ENCODE assay signal across 10 cellular contexts in genomic region chr20:62376112-62377063, GRCh38. TPM values are rescaled to one million over a fixed set of nuclear protein-coding genes. Genes with fewer than 3 reads are reported as not detected.
DNase-seq lines count a peak whose midpoint lies in the region; ATAC-seq and TF ChIP-seq lines count a peak whose summit lies in the region.
"Had no signal": no experiment of that assay in that cellular context is flagged by ENCODE, and none has a peak within 500 bp of the region (broad histone marks: within the 10 kb centered on the region; RNA-seq: fewer than 3 reads in every experiment).

No MANE protein-coding gene starts in this region.

- H3K4me1 ChIP-seq in HEK293 (ENCODE audit: control insufficient read depth, insufficient read depth, low read length): no peaks in the 10 kb centered on the region; the same call in 1 of the 2 replicates
- H3K4me1 ChIP-seq in body of pancreas: peaks cover 48% of the 10 kb centered on the region
- peaks cover 22% of the 10 kb centered on the region for H3K4me1 ChIP-seq in iPS-18a (ENCODE audit: control insufficient read depth, low read depth, low read length)
- H3K4me1 ChIP-seq in sigmoid colon: peaks cover 0 to 71% (median 66%) of the 10 kb centered on the region in 4 donors

- no peak overlapping the region for H3K4me3 ChIP-seq in HEK293 (ENCODE audit: low read depth, low read length)
- H3K4me3 ChIP-seq in body of pancreas: no peak overlapping the region
- no peak overlapping the region for H3K4me3 ChIP-seq in iPS-18a (ENCODE audit: low read length)
- no peak overlapping the region for H3K4me3 ChIP-seq in sigmoid colon

- H3K9ac ChIP-seq in iPS-18a (ENCODE audit: low read length): no peak overlapping the region

- no peaks in the 10 kb centered on the region for H3K27me3 ChIP-seq in body of pancreas
- no peaks in the 10 kb centered on the region for H3K27me3 ChIP-seq in iPS-18a (ENCODE audit: control insufficient read depth, insufficient read depth, low read length)
- no peaks in the 10 kb centered on the region for H3K27me3 ChIP-seq in sigmoid colon

- WGBS in body of pancreas, 2 donors: 46% methylated on average over 8 to 26 of the region's 26 CpGs
- 50 to 70% methylated on average over 26 of the region's 26 CpGs for WGBS in sigmoid colon, 2 donors

- H3K9me3 Mint-ChIP-seq in activated T-cell treated with anti-CD3 and anti-CD28 coated beads, Interleukin-2, amount 50 U/mL, for 72 hours: no peaks in the 10 kb centered on the region
- H3K9me3 Mint-ChIP-seq: activated CD8-positive, alpha-beta T cell treated with anti-CD3 and anti-CD28 coated beads for 36 hours had no signal

- H3K36me3 Mint-ChIP-seq in T-helper 17 cell (ENCODE audit: low read depth): peaks cover 4% of the 10 kb centered on the region
- H3K36me3 Mint-ChIP-seq in activated T-cell treated with anti-CD3 and anti-CD28 coated beads, Interleukin-2, amount 50 U/mL, for 72 hours (ENCODE audit: insufficient read depth in 2 of 2): no peaks in the 10 kb centered on the region

- peak in 2 of 3 donors; percentile 45 to 57 for TF ChIP-seq POLR2A in body of pancreas (IDR thresholded peaks at IDR 0.05)
- no peak for TF ChIP-seq POLR2A in sigmoid colon (IDR thresholded peaks at IDR 0.05)

- peaks cover 5% of the 10 kb centered on the region for H3K4me1 Mint-ChIP-seq in T-helper 17 cell
- H3K4me1 Mint-ChIP-seq in activated T-cell treated with anti-CD3 and anti-CD28 coated beads, Interleukin-2, amount 50 U/mL, for 72 hours (ENCODE audit: low read depth): no peaks in the 10 kb centered on the region

- no peak overlapping the region for H3K4me3 Mint-ChIP-seq in T-helper 17 cell
- no peak overlapping the region for H3K4me3 Mint-ChIP-seq in activated T-cell treated with anti-CD3 and anti-CD28 coated beads, Interleukin-2, amount 50 U/mL, for 72 hours
- H3K4me3 Mint-ChIP-seq: activated CD8-positive, alpha-beta T cell treated with anti-CD3 and anti-CD28 coated beads for 36 hours had no signal

- no peak overlapping the region for H3K27ac ChIP-seq in HEK293 (ENCODE audit: extremely low read depth, low read depth, low read length)
- peak overlapping the region; percentile 45 to 82 (median 66) for H3K27ac ChIP-seq in body of pancreas
- H3K27ac ChIP-seq in iPS-18a (ENCODE audit: low read length): peak overlapping the region; percentile 35
- peak overlapping the region; percentile 81 to 99 (median 86) for H3K27ac ChIP-seq in sigmoid colon

- DNase-seq in body of pancreas (peak; percentile 59 to 78 (median 69)), sigmoid colon (peak; percentile 87), T-helper 17 cell (no peak), DMS153 treated with DMSO at 0.1 percent for 48 hours (lab: John Stamatoyannopoulos, UW; ENCODE audit: unreplicated experiment) (no peak)
- no peak for DNase-seq in activated T-cell treated with anti-CD3 and anti-CD28 coated beads, Interleukin-2, amount 50 U/mL, for 72 hours
- DNase-seq: activated CD8-positive, alpha-beta T cell treated with anti-CD3 and anti-CD28 coated beads for 36 hours; NCI-H187 treated with DMSO at 0.1 percent for 48 hours had no signal

- H3K9me3 ChIP-seq in HEK293 (ENCODE audit: control insufficient read depth, insufficient read depth, low read depth, low read length) (no peaks in the 10 kb centered on the region), body of pancreas (no peaks in the 10 kb centered on the region), iPS-18a (ENCODE audit: control insufficient read depth, low read depth, low read length) (no peaks in the 10 kb centered on the region), sigmoid colon (no peaks in the 10 kb centered on the region), T-helper 17 cell (ENCODE audit: control insufficient read depth, low read length, poor library complexity, severe bottlenecking) (no peaks in the 10 kb centered on the region)

- TF ChIP-seq CTCF in HEK293 (tag by site-specific recombination; IDR thresholded peaks at IDR 0.05): peak; percentile 74
- TF ChIP-seq CTCF in body of pancreas (IDR thresholded peaks at IDR 0.05): peak in 4 of 7 experiments; percentile 59 to 73 (median 68)
- TF ChIP-seq CTCF in sigmoid colon (IDR thresholded peaks at IDR 0.05): peak; percentile 63 to 77 (median 71)

- TF ChIP-seq EP300 in sigmoid colon (IDR thresholded peaks at IDR 0.05): peak in 1 of 4 donors; percentile 10

- CTCF ChIA-PET in HEK293 (lab: Yijun Ruan, JAX): interaction anchor here (0.6 to 0.9 kb wide), 2 partner anchors 9 to 11 kb away, joined by 3 read pairs; partner anchors contain the start of gene LAMA5

- H3K36me3 ChIP-seq in HEK293 (ENCODE audit: control insufficient read depth in 2 of 2, insufficient read depth in 1 of 2, low read length in 2 of 2): no peaks in the 10 kb centered on the region
- no peaks in the 10 kb centered on the region for H3K36me3 ChIP-seq in body of pancreas (replicated peaks in 1 of 2; ENCODE audit: insufficient read depth in 1 of 2, low read depth in 2 of 2)
- no peaks in the 10 kb centered on the region for H3K36me3 ChIP-seq in iPS-18a (ENCODE audit: control insufficient read depth, low read depth, low read length)
- no peaks in the 10 kb centered on the region for H3K36me3 ChIP-seq in sigmoid colon

- intact Hi-C loops in body of pancreas (cut with DNase I): no loop called here
- intact Hi-C loops in sigmoid colon (cut with DNase I): loop anchor here (1.0 to 5.0 kb wide), 3 partner anchors 24 to 74 kb away; partner anchors contain the start of gene ADRM1

- ATAC-seq in body of pancreas (peak; percentile 83), T-helper 17 cell (no peak), GM21390 (IDR thresholded peaks at IDR 0.05; ENCODE audit: unreplicated experiment) (no peak)
- ATAC-seq in activated T-cell treated with anti-CD3 and anti-CD28 coated beads, Interleukin-2, amount 50 U/mL, for 72 hours (replicated peaks in 1 of 2): no peak
- ATAC-seq: activated CD8-positive, alpha-beta T cell treated with anti-CD3 and anti-CD28 coated beads for 36 hours had no signal

- no peak overlapping the region for H3K27ac Mint-ChIP-seq in T-helper 17 cell
- no peak overlapping the region for H3K27ac Mint-ChIP-seq in activated T-cell treated with anti-CD3 and anti-CD28 coated beads, Interleukin-2, amount 50 U/mL, for 72 hours
- H3K27ac Mint-ChIP-seq: activated CD8-positive, alpha-beta T cell treated with anti-CD3 and anti-CD28 coated beads for 36 hours had no signal

- H3K27me3 Mint-ChIP-seq in T-helper 17 cell: peaks cover 15% of the 10 kb centered on the region
- H3K27me3 Mint-ChIP-seq in activated T-cell treated with anti-CD3 and anti-CD28 coated beads, Interleukin-2, amount 50 U/mL, for 72 hours (ENCODE audit: low read depth): no peaks in the 10 kb centered on the region

- POLR2A ChIA-PET in HEK293 (lab: Yijun Ruan, JAX): interaction anchor here (0.6 to 0.8 kb wide), 2 partner anchors 70 to 492 kb away, joined by 3 to 5 read pairs; no protein-coding TSS in a partner anchor

TF ChIP-seq in HEK293, 187 proteins besides CTCF, POLR2A, EP300 and RAD21 (continues in another document):
- TF ChIP-seq ZNF292 (tag by site-specific recombination; IDR thresholded peaks at IDR 0.05; ENCODE audit: borderline replicate concordance, low read depth) (no peak), MZF1 (tag by site-specific recombination; IDR thresholded peaks at IDR 0.05; ENCODE audit: borderline replicate concordance) (no peak), REPIN1 (tag by site-specific recombination; IDR thresholded peaks at IDR 0.05; ENCODE audit: low read depth) (no peak), ZNF140 (tag by site-specific recombination; IDR thresholded peaks at IDR 0.05) (peak; percentile 43; the same call in 1 of the 2 replicates), ZNF837 (tag by site-specific recombination; IDR thresholded peaks at IDR 0.05) (no peak), ZNF624 (tag by site-specific recombination; IDR thresholded peaks at IDR 0.05) (no peak), ZNF670 (tag by site-specific recombination; IDR thresholded peaks at IDR 0.05; ENCODE audit: low read depth) (no peak)
- TF ChIP-seq, protein P1, sequence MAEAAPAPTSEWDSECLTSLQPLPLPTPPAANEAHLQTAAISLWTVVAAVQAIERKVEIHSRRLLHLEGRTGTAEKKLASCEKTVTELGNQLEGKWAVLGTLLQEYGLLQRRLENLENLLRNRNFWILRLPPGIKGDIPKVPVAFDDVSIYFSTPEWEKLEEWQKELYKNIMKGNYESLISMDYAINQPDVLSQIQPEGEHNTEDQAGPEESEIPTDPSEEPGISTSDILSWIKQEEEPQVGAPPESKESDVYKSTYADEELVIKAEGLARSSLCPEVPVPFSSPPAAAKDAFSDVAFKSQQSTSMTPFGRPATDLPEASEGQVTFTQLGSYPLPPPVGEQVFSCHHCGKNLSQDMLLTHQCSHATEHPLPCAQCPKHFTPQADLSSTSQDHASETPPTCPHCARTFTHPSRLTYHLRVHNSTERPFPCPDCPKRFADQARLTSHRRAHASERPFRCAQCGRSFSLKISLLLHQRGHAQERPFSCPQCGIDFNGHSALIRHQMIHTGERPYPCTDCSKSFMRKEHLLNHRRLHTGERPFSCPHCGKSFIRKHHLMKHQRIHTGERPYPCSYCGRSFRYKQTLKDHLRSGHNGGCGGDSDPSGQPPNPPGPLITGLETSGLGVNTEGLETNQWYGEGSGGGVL (tag by site-specific recombination; IDR thresholded peaks at IDR 0.05): no peak

RNA-seq across cellular contexts. Expression of gene LAMA5, which starts 9.3 kb away (rescaled TPM):
- total RNA-seq in body of pancreas: 100 to 1,000 TPM; 115 to 185 TPM
- total RNA-seq in sigmoid colon: 100 to 1,000 TPM in 3 of 4 donors, 10 to 100 TPM in 1; 53.5 to 409 (median 134) TPM
- polyA plus RNA-seq in sigmoid colon: 10 to 100 TPM in 1 of 3 donors, 1 to 10 TPM in 2; 1.8 to 56.5 (median 3.2) TPM
- total RNA-seq in T-helper 17 cell: under 1 TPM; 0.50 to 0.72 TPM
- under 1 TPM; 0.86 to 0.99 TPM for total RNA-seq in activated T-cell treated with anti-CD3 and anti-CD28 coated beads, Interleukin-2, amount 50 U/mL, for 72 hours

RNA-seq across cellular contexts. Expression of gene RPS21, which starts 10.5 kb away (rescaled TPM):
- total RNA-seq in body of pancreas (100 to 1,000 TPM; 654 to 656 TPM), sigmoid colon (1,000 to 10,000 TPM; 2,383 to 8,235 (median 5,456) TPM), T-helper 17 cell (1,000 to 10,000 TPM; 2,821 to 2,836 TPM)
- 1,000 to 10,000 TPM; 2,794 to 6,260 (median 4,441) TPM for polyA plus RNA-seq in sigmoid colon
- 1,000 to 10,000 TPM; 2,573 to 2,599 TPM for total RNA-seq in activated T-cell treated with anti-CD3 and anti-CD28 coated beads, Interleukin-2, amount 50 U/mL, for 72 hours

RNA-seq across cellular contexts. Expression of gene CABLES2, which starts 30.7 kb away (rescaled TPM):
- 1 to 10 TPM; 1.6 to 2.6 TPM for total RNA-seq in body of pancreas
- 1 to 10 TPM; 1.8 to 6.5 (median 4.2) TPM for total RNA-seq in sigmoid colon
- 1 to 10 TPM; 3.5 to 6.9 (median 3.6) TPM for polyA plus RNA-seq in sigmoid colon
- 1 to 10 TPM; 4.5 to 5.6 TPM for total RNA-seq in T-helper 17 cell
- total RNA-seq in activated T-cell treated with anti-CD3 and anti-CD28 coated beads, Interleukin-2, amount 50 U/mL, for 72 hours: 1 to 10 TPM; 7.1 to 8.3 TPM

RNA-seq across cellular contexts. Expression of gene RBBP8NL, which starts 51.0 kb away (rescaled TPM):
- total RNA-seq in body of pancreas (1 to 10 TPM; 2.3 TPM), sigmoid colon (not detected), T-helper 17 cell (not detected)
- polyA plus RNA-seq in sigmoid colon: 10 to 100 TPM in 1 of 3 donors, 1 to 10 TPM in 2; 4.2 to 12.5 (median 5.4) TPM
- total RNA-seq in activated T-cell treated with anti-CD3 and anti-CD28 coated beads, Interleukin-2, amount 50 U/mL, for 72 hours: not detected
- total RNA-seq: activated CD8-positive, alpha-beta T cell treated with anti-CD3 and anti-CD28 coated beads for 36 hours had no signal

Comparison
In these comparisons a context has a peak if more than half of its experiments do, and no peak if none do; other contexts are left out.
1. DNase-seq: peak in body of pancreas (4 of 4) and sigmoid colon (single experiment); none in T-helper 17 cell (0 of 3), activated T-cell treated with anti-CD3 and anti-CD28 coated beads, Interleukin-2, amount 50 U/mL, for 72 hours (0 of 2) and DMS153 treated with DMSO at 0.1 percent for 48 hours (single experiment).
2. POLR2A ChIP-seq: peak in body of pancreas (2 of 3); none in sigmoid colon (0 of 2).
3. RNA of gene LAMA5, which starts 9.3 kb away (total RNA-seq): 115 to 185 TPM in body of pancreas and 53.5 to 409 TPM in sigmoid colon; 0.86 to 0.99 TPM in activated T-cell treated with anti-CD3 and anti-CD28 coated beads, Interleukin-2, amount 50 U/mL, for 72 hours and 0.50 to 0.72 TPM in T-helper 17 cell; every median in the first group is over 10 times any median in the second.
4. Peak in every context shown above with its lines, with median percentiles within 50 percentile points of each other: CTCF ChIP-seq.